ENCODE assay signal across 8 cellular contexts in the genomic region with DNA sequence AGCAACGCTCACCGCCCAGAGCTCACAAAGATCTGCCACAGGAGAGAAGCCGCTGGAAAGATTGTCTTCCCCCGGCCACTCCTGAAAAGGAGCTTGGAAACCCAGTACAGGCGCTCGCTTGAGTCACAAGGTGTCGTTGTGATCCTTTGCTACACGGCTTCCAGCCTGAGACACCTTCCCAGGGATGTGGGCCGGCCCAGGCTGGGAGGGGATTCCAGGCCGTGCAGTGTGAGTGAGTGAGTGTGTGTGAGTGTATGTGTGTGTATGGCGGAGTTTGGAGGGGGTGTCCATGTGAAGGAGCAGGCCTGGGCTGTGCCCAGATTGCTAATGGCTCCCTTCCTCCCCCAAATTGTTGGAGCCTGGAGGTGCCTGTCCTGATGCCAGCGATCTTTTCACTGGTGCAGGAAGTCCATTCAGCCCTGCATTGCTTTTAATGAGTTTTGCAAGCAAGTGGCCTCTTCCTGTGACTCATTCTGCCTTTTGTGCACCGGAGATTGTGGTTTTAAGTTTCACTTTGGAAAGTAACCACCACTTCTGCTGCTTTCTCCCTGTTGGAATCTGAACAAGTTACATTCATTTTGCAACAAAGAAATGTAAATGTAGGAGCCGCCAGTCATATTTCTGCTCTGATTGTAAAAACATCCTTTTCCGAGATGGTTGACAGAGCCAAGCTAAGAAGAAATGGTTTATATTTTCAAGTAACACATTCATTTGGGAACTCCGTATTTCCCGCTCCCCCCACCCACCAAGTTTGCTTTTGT.
A peak's percentile ranks its signal among the peaks of the same experiment; 100 is the strongest.
DNase-seq lines count a peak whose midpoint lies in the region; ATAC-seq and TF ChIP-seq lines count a peak whose summit lies in the region.

No MANE protein-coding gene starts in this region.

- H3K4me1 Mint-ChIP-seq in activated T-cell treated with anti-CD3 and anti-CD28 coated beads, Interleukin-2, amount 50 U/mL, for 72 hours (ENCODE audit: low read depth) = peaks cover 56% of the 10 kb centered on the region
- H3K4me1 Mint-ChIP-seq in natural killer cell treated with Interleukin-12 subunit alpha and Interleukin-12 subunit beta and Interleukin-15 and Interleukin-18, amount 100 ng/mL, for 72 hours (ENCODE audit: low read depth in 2 of 2) = peaks cover 41 to 42% of the 10 kb centered on the region in 2 donors

- peak overlapping the region; percentile 99 for H3K27ac ChIP-seq in OCI-LY1 (ENCODE audit: low read depth, low read length, poor library complexity, severe bottlenecking)
- peak overlapping the region; percentile 35 for H3K27ac ChIP-seq in substantia nigra (ENCODE audit: low read depth, low read length, poor library complexity, severe bottlenecking)

- no peak for TF ChIP-seq CTCF in OCI-LY1 (IDR thresholded peaks at IDR 0.05; ENCODE audit: low read length)

- H3K4me3 ChIP-seq in OCI-LY1 (ENCODE audit: low read depth, low read length, poor library complexity, severe bottlenecking) = peak overlapping the region; percentile 58

- peak; percentile 92 for DNase-seq in Caki2 (ENCODE audit: low read depth)
- peak; percentile 63 to 64 for DNase-seq in activated T-cell treated with anti-CD3 and anti-CD28 coated beads, Interleukin-2, amount 50 U/mL, for 72 hours
- peak; percentile 99 for DNase-seq in fibroblast of peridontal ligament (ENCODE audit: extremely low read depth)
- DNase-seq in natural killer cell treated with Interleukin-12 subunit alpha and Interleukin-12 subunit beta and Interleukin-15 and Interleukin-18, amount 100 ng/mL, for 72 hours (ENCODE audit: low spot score) = peak; percentile 85
- peak in 48 of 49 donors; percentile 14 to 86 (median 56) for DNase-seq in substantia nigra (lab: John Stamatoyannopoulos, UW)

- peak overlapping the region; percentile 72 to 79 for H3K4me3 Mint-ChIP-seq in activated T-cell treated with anti-CD3 and anti-CD28 coated beads, Interleukin-2, amount 50 U/mL, for 72 hours
- peak overlapping the region; percentile 78 for H3K4me3 Mint-ChIP-seq in natural killer cell treated with Interleukin-12 subunit alpha and Interleukin-12 subunit beta and Interleukin-15 and Interleukin-18, amount 100 ng/mL, for 72 hours

- H4K20me1 ChIP-seq in OCI-LY1 (ENCODE audit: insufficient read depth, low read length) = no peaks in the 10 kb centered on the region

- no peak overlapping the region for H2AFZ ChIP-seq in OCI-LY1 (ENCODE audit: low read length)

- H3K9me3 ChIP-seq in OCI-LY1 (ENCODE audit: low read length) = no peaks in the 10 kb centered on the region

- H3K79me2 ChIP-seq in OCI-LY1 (ENCODE audit: insufficient read depth, low read length) = peaks cover 13% of the 10 kb centered on the region

- ATAC-seq in GM19463 (IDR thresholded peaks at IDR 0.05; ENCODE audit: unreplicated experiment) (peak; percentile 80), HG03571 (IDR thresholded peaks at IDR 0.05; ENCODE audit: unreplicated experiment) (peak; percentile 78)
- ATAC-seq in activated T-cell treated with anti-CD3 and anti-CD28 coated beads, Interleukin-2, amount 50 U/mL, for 72 hours (replicated peaks in 1 of 2) = peak; percentile 78 to 84
- peak; percentile 88 to 90 for ATAC-seq in natural killer cell treated with Interleukin-12 subunit alpha and Interleukin-12 subunit beta and Interleukin-15 and Interleukin-18, amount 100 ng/mL, for 72 hours

- H3F3A ChIP-seq in OCI-LY1 (ENCODE audit: insufficient read depth, low read length) = no peaks in the 10 kb centered on the region

- peak overlapping the region; percentile 95 for H3K4me2 ChIP-seq in OCI-LY1 (ENCODE audit: low read length)

- H3K27ac Mint-ChIP-seq in activated T-cell treated with anti-CD3 and anti-CD28 coated beads, Interleukin-2, amount 50 U/mL, for 72 hours = no peak overlapping the region
- H3K27ac Mint-ChIP-seq in natural killer cell treated with Interleukin-12 subunit alpha and Interleukin-12 subunit beta and Interleukin-15 and Interleukin-18, amount 100 ng/mL, for 72 hours = peak overlapping the region; percentile 49 to 71

- H3K27me3 ChIP-seq in OCI-LY1 (ENCODE audit: insufficient read depth, low read length) = no peaks in the 10 kb centered on the region

- peaks cover 31% of the 10 kb centered on the region for H3K36me3 ChIP-seq in OCI-LY1 (ENCODE audit: insufficient read depth, low read length)

- H3K9ac ChIP-seq in OCI-LY1 (ENCODE audit: low read length) = peak overlapping the region; percentile 96

- H3K4me1 ChIP-seq in OCI-LY1 (ENCODE audit: insufficient read depth, low read length, severe bottlenecking) = peaks cover 87% of the 10 kb centered on the region

- in situ Hi-C loops in Caki2 (cut with HindIII; ENCODE audit: low pct_unique_long_range_greater_than_20kb, low sequenced_read_pairs) = no loop called here

- H3K9me3 Mint-ChIP-seq in activated T-cell treated with anti-CD3 and anti-CD28 coated beads, Interleukin-2, amount 50 U/mL, for 72 hours = peaks cover 7 to 8% of the 10 kb centered on the region in 2 donors
- peaks cover 6% of the 10 kb centered on the region for H3K9me3 Mint-ChIP-seq in natural killer cell treated with Interleukin-12 subunit alpha and Interleukin-12 subunit beta and Interleukin-15 and Interleukin-18, amount 100 ng/mL, for 72 hours

- H3K27me3 Mint-ChIP-seq in activated T-cell treated with anti-CD3 and anti-CD28 coated beads, Interleukin-2, amount 50 U/mL, for 72 hours (ENCODE audit: low read depth) = peaks cover 36% of the 10 kb centered on the region
- peaks cover 5 to 9% of the 10 kb centered on the region in 2 donors for H3K27me3 Mint-ChIP-seq in natural killer cell treated with Interleukin-12 subunit alpha and Interleukin-12 subunit beta and Interleukin-15 and Interleukin-18, amount 100 ng/mL, for 72 hours

- H3K9me2 ChIP-seq in OCI-LY1 (ENCODE audit: low read depth, low read length) = no peaks in the 10 kb centered on the region

- H3K36me3 Mint-ChIP-seq in activated T-cell treated with anti-CD3 and anti-CD28 coated beads, Interleukin-2, amount 50 U/mL, for 72 hours (ENCODE audit: insufficient read depth in 2 of 2) = peaks cover 12 to 14% of the 10 kb centered on the region in 2 donors
- H3K36me3 Mint-ChIP-seq in natural killer cell treated with Interleukin-12 subunit alpha and Interleukin-12 subunit beta and Interleukin-15 and Interleukin-18, amount 100 ng/mL, for 72 hours = peaks cover 23% of the 10 kb centered on the region

Comparison
In these comparisons a context has a peak if more than half of its experiments do, and no peak if none do; other contexts are left out.
1. Peak in every context shown above with its lines: DNase-seq, ATAC-seq, H3K4me3 ChIP-seq and H3K27ac ChIP-seq.